17 cellular contexts compared by ENCODE assay signal in genomic region chr5:21058290-21058689, GRCh38.
DNase-seq lines count a peak whose midpoint lies in the region; ATAC-seq and TF ChIP-seq lines count a peak whose summit lies in the region.
"Had no signal": no experiment of that assay in that cellular context is flagged by ENCODE, and none has a peak within 500 bp of the region (broad histone marks: within the 10 kb centered on the region; RNA-seq: fewer than 3 reads in every experiment).

No MANE protein-coding gene starts in this region.

- WGBS in H9 (ENCODE audit: extremely low coverage, insufficient read length, low lambda C conversion rate): no CpG with 5 or more reads among the region's 5 CpGs

- no peaks in the 10 kb centered on the region for H3K79me1 ChIP-seq in H9 (ENCODE audit: insufficient read depth, low read depth, low read length, poor library complexity, severe bottlenecking)

- H2BK5ac ChIP-seq in H9 (ENCODE audit: insufficient read length, low read length): no peak overlapping the region

- no peaks in the 10 kb centered on the region for H3F3A ChIP-seq in OCI-LY1 (ENCODE audit: insufficient read depth, low read length)

- peaks cover 7 to 15% (median 7%) of the 10 kb centered on the region in 3 experiments; a peak in 5 of 7 replicates for H3K36me3 Mint-ChIP-seq in H9 (ENCODE audit: insufficient read depth in 1 of 3, low read depth in 3 of 3)
- no peaks in the 10 kb centered on the region for H3K36me3 Mint-ChIP-seq in CD8-positive, alpha-beta T cell
- H3K36me3 Mint-ChIP-seq: activated naive CD8-positive, alpha-beta T cell treated with anti-CD3 and anti-CD28 coated beads for 36 hours had no signal

- H3K27ac ChIP-seq in OCI-LY1 (ENCODE audit: low read depth, low read length, poor library complexity, severe bottlenecking) (peak overlapping the region; percentile 35), H9 (ENCODE audit: insufficient read length, low read depth, low read length) (no peak overlapping the region)
- no peak overlapping the region for H3K27ac ChIP-seq in CD8-positive, alpha-beta T cell (ENCODE audit: low read depth, low read length)
- H3K27ac ChIP-seq: thyroid gland had no signal

- H4K91ac ChIP-seq in H9 (ENCODE audit: insufficient read length, low read depth, low read length): no peak overlapping the region

- no peaks in the 10 kb centered on the region for H3K27me3 Mint-ChIP-seq in H9 (ENCODE audit: low read depth)
- H3K27me3 Mint-ChIP-seq in CD8-positive, alpha-beta T cell (ENCODE audit: low read depth): no peaks in the 10 kb centered on the region
- H3K27me3 Mint-ChIP-seq: activated naive CD8-positive, alpha-beta T cell treated with anti-CD3 and anti-CD28 coated beads for 36 hours had no signal

- no peaks in the 10 kb centered on the region for H3K36me3 ChIP-seq in OCI-LY1 (ENCODE audit: insufficient read depth, low read length)
- H3K36me3 ChIP-seq in CD8-positive, alpha-beta T cell (ENCODE audit: insufficient read depth, low read length): no peaks in the 10 kb centered on the region
- H3K36me3 ChIP-seq: BE2C, thyroid gland had no signal

- H3K9me2 ChIP-seq in OCI-LY1 (ENCODE audit: low read depth, low read length): no peaks in the 10 kb centered on the region

- H2AFZ ChIP-seq in OCI-LY1 (ENCODE audit: low read length) (no peak overlapping the region), H9 (ENCODE audit: low read length) (no peak overlapping the region)
- H2AFZ ChIP-seq: GM23338 had no signal

- no peak overlapping the region for H3K27ac Mint-ChIP-seq in H9
- H3K27ac Mint-ChIP-seq in CD8-positive, alpha-beta T cell: no peak overlapping the region
- H3K27ac Mint-ChIP-seq: activated naive CD8-positive, alpha-beta T cell treated with anti-CD3 and anti-CD28 coated beads for 36 hours; GM23338; T-helper 1 cell treated with Interleukin-12 subunit alpha and Interleukin-12 subunit beta and Interleukin-4 antibody, amounts not matched to agents 30 μg/mL and 1 μg/mL, for 36 hours had no signal

- H4K20me1 ChIP-seq in OCI-LY1 (ENCODE audit: insufficient read depth, low read length) (no peaks in the 10 kb centered on the region), H9 (ENCODE audit: control insufficient read depth, insufficient read depth, insufficient read length) (no peaks in the 10 kb centered on the region)

- no peak overlapping the region for H2AK5ac ChIP-seq in H9 (ENCODE audit: insufficient read length, low read length)

- H3K23ac ChIP-seq in H9 (ENCODE audit: insufficient read length, low read depth, low read length): no peak overlapping the region

- peaks cover 26% of the 10 kb centered on the region for H3K4me1 ChIP-seq in OCI-LY1 (ENCODE audit: insufficient read depth, low read length, severe bottlenecking)
- no peaks in the 10 kb centered on the region for H3K4me1 ChIP-seq in H9 (ENCODE audit: insufficient read depth, low read length)
- no peaks in the 10 kb centered on the region for H3K4me1 ChIP-seq in CD8-positive, alpha-beta T cell (ENCODE audit: insufficient read depth, low read length)
- H3K4me1 ChIP-seq: BE2C, thyroid gland had no signal

- no peak overlapping the region for H3K4me3 Mint-ChIP-seq in H9
- no peak overlapping the region for H3K4me3 Mint-ChIP-seq in CD8-positive, alpha-beta T cell
- H3K4me3 Mint-ChIP-seq: activated naive CD8-positive, alpha-beta T cell treated with anti-CD3 and anti-CD28 coated beads for 36 hours; GM23338; T-helper 1 cell treated with Interleukin-12 subunit alpha and Interleukin-12 subunit beta and Interleukin-4 antibody, amounts not matched to agents 30 μg/mL and 1 μg/mL, for 36 hours had no signal

- H3K79me2 ChIP-seq in OCI-LY1 (ENCODE audit: insufficient read depth, low read length) (no peaks in the 10 kb centered on the region), H9 (ENCODE audit: insufficient read depth, low read length) (no peaks in the 10 kb centered on the region)

- peaks cover 14 to 19% of the 10 kb centered on the region in 2 experiments for H3K9me3 Mint-ChIP-seq in H9
- H3K9me3 Mint-ChIP-seq in CD8-positive, alpha-beta T cell: peaks cover 8% of the 10 kb centered on the region

- H3K27me3 ChIP-seq in OCI-LY1 (ENCODE audit: insufficient read depth, low read length): no peaks in the 10 kb centered on the region
- no peaks in the 10 kb centered on the region for H3K27me3 ChIP-seq in H9 (ENCODE audit: insufficient read depth, low read length)
- no peaks in the 10 kb centered on the region for H3K27me3 ChIP-seq in CD8-positive, alpha-beta T cell (ENCODE audit: insufficient read depth, low read length)
- H3K27me3 ChIP-seq: BE2C, thyroid gland had no signal

- H2BK12ac ChIP-seq in H9 (ENCODE audit: insufficient read length, low read depth, low read length): no peak overlapping the region

- H3K18ac ChIP-seq in H9 (ENCODE audit: insufficient read length, low read depth, low read length): no peak overlapping the region

- peak overlapping the region; percentile 21; the same call in 1 of the 2 replicates for H3K4me2 ChIP-seq in OCI-LY1 (ENCODE audit: low read length)
- no peak overlapping the region for H3K4me2 ChIP-seq in H9 (ENCODE audit: insufficient read depth, insufficient read length, low read length)
- H3K4me2 ChIP-seq: GM23338 had no signal

- no peak for DNase-seq in stimulated activated CD4-positive, alpha-beta T cell treated with anti-CD3 and anti-CD28 coated beads, Interleukin-1b, Interleukin-23, amount 100 ng/mL, for 48 hours
- DNase-seq in H9: no peak
- no peak for DNase-seq in CD8-positive, alpha-beta T cell
- DNase-seq: activated naive CD8-positive, alpha-beta T cell treated with anti-CD3 and anti-CD28 coated beads for 36 hours; BE2C; IMR-90; islet precursor cell; NCI-H2029 treated with DMSO at 0.1 percent for 48 hours; OCI-M1; thyroid gland had no signal

- H3K14ac ChIP-seq in H9 (ENCODE audit: insufficient read depth, low read length): no peak overlapping the region

- ATAC-seq in GM18858 (IDR thresholded peaks at IDR 0.05; ENCODE audit: unreplicated experiment): peak; percentile 99
- ATAC-seq in GM21526 (IDR thresholded peaks at IDR 0.05; ENCODE audit: low FRiP score, unreplicated experiment): peak; percentile 98
- ATAC-seq in HG03045 (IDR thresholded peaks at IDR 0.05; ENCODE audit: unreplicated experiment): peak; percentile 68
- ATAC-seq in CD8-positive, alpha-beta T cell: no peak
- ATAC-seq in GM19023 (IDR thresholded peaks at IDR 0.05; ENCODE audit: unreplicated experiment): no peak
- ATAC-seq: GM23338 had no signal

- H2BK20ac ChIP-seq in H9 (ENCODE audit: low read depth, low read length, poor library complexity, severe bottlenecking): no peak overlapping the region

- H2BK15ac ChIP-seq in H9 (ENCODE audit: low read depth, low read length): no peak overlapping the region

- CTCF ChIA-PET in CD8-positive, alpha-beta T cell (lab: Charles Lee): no interaction called here

- intact Hi-C loops in CD8-positive, alpha-beta T cell (cut with DNase I, micrococcal nuclease): no loop called here

- POLR2A ChIA-PET in CD8-positive, alpha-beta T cell (lab: Charles Lee): no interaction called here

- no peak overlapping the region for H3T11ph ChIP-seq in H9 (ENCODE audit: low read length)

- no peak overlapping the region for H3K4ac ChIP-seq in H9 (ENCODE audit: low read depth, low read length)

- H3K4me3 ChIP-seq in OCI-LY1 (ENCODE audit: low read depth, low read length, poor library complexity, severe bottlenecking): peak overlapping the region; percentile 34
- H3K4me3 ChIP-seq in CD8-positive, alpha-beta T cell (ENCODE audit: low read depth, low read length): no peak overlapping the region
- H3K4me3 ChIP-seq: GM23338, thyroid gland had no signal

- H4K8ac ChIP-seq in H9 (replicated peaks; ENCODE audit: insufficient read length, low read depth, low read length): no peak overlapping the region

- H3K56ac ChIP-seq in H9 (ENCODE audit: insufficient read length, low read depth, low read length): no peak overlapping the region

- no peak overlapping the region for H4K5ac ChIP-seq in H9 (ENCODE audit: insufficient read length, low read depth, low read length)

- H3K9me3 ChIP-seq in OCI-LY1 (ENCODE audit: low read length): no peaks in the 10 kb centered on the region
- peaks cover 4% of the 10 kb centered on the region for H3K9me3 ChIP-seq in H9 (ENCODE audit: control insufficient read depth, low read depth, low read length)
- H3K9me3 ChIP-seq in CD8-positive, alpha-beta T cell (ENCODE audit: low read length): no peaks in the 10 kb centered on the region
- H3K9me3 ChIP-seq: BE2C had no signal

- TF ChIP-seq CTCF in OCI-LY1 (IDR thresholded peaks at IDR 0.05; ENCODE audit: low read length) (no peak), H9 (conservative IDR thresholded peaks at IDR 0.05) (no peak)
- TF ChIP-seq CTCF in CD8-positive, alpha-beta T cell (IDR thresholded peaks at IDR 0.05): no peak

- H3K9ac ChIP-seq in OCI-LY1 (ENCODE audit: low read length) (no peak overlapping the region; the same call in 1 of the 2 replicates), H9 (ENCODE audit: extremely low read depth, insufficient read length, low read length) (no peak overlapping the region)

- no peak overlapping the region for H2BK120ac ChIP-seq in H9 (ENCODE audit: low read depth, low read length, poor library complexity, severe bottlenecking)

- no peaks in the 10 kb centered on the region for H3K23me2 ChIP-seq in H9 (ENCODE audit: insufficient read length, low read depth, low read length, poor library complexity, severe bottlenecking)

- H3K4me1 Mint-ChIP-seq in H9: no peaks in the 10 kb centered on the region
- no peaks in the 10 kb centered on the region for H3K4me1 Mint-ChIP-seq in CD8-positive, alpha-beta T cell (ENCODE audit: low read depth)
- H3K4me1 Mint-ChIP-seq: activated naive CD8-positive, alpha-beta T cell treated with anti-CD3 and anti-CD28 coated beads for 36 hours; GM23338 had no signal

Comparison
In these comparisons a context has a peak if more than half of its experiments do, and no peak if none do; other contexts are left out.
1. ATAC-seq: peak in GM18858 (single experiment), GM21526 (single experiment) and HG03045 (single experiment); none in CD8-positive, alpha-beta T cell (single experiment) and GM19023 (single experiment).